In genomic region chr5:173763410-173763809, GRCh38 we compare ENCODE assay signal across 17 cellular contexts.
"Had no signal": no experiment of that assay in that cellular context is flagged by ENCODE, and none has a peak within 500 bp of the region (broad histone marks: within the 10 kb centered on the region; RNA-seq: fewer than 3 reads in every experiment).

No MANE protein-coding gene starts in this region.

- H3K4me3 Mint-ChIP-seq: activated naive CD4-positive, alpha-beta T cell treated with anti-CD3 and anti-CD28 coated beads for 36 hours; activated naive CD8-positive, alpha-beta T cell treated with anti-CD3 and anti-CD28 coated beads, Interleukin-2, amount 50 U/mL, for 24 hours; activated T-helper 17 cell treated with anti-CD3 and anti-CD28 coated beads, Interleukin-2, amount 50 U/mL, for 72 hours; stimulated activated effector memory CD8-positive, alpha-beta T cell treated with anti-CD3 and anti-CD28 coated beads, Interleukin-12 subunit alpha, Interleukin-12 subunit beta, amount 100 ng/mL, for 72 hours had no signal

- H3K36me3 Mint-ChIP-seq: stimulated activated effector memory CD8-positive, alpha-beta T cell treated with anti-CD3 and anti-CD28 coated beads, Interleukin-12 subunit alpha, Interleukin-12 subunit beta, amount 100 ng/mL, for 72 hours had no signal

- H3K27me3 ChIP-seq: cardiac muscle cell, dorsolateral prefrontal cortex, esophagus muscularis mucosa had no signal

- H3K4me3 ChIP-seq: cardiac muscle cell, dorsolateral prefrontal cortex, esophagus muscularis mucosa, tibial artery had no signal

- H3K27ac Mint-ChIP-seq: activated naive CD4-positive, alpha-beta T cell treated with anti-CD3 and anti-CD28 coated beads for 36 hours; activated naive CD8-positive, alpha-beta T cell treated with anti-CD3 and anti-CD28 coated beads, Interleukin-2, amount 50 U/mL, for 24 hours; activated T-helper 17 cell treated with anti-CD3 and anti-CD28 coated beads, Interleukin-2, amount 50 U/mL, for 72 hours; progenitor cell of endocrine pancreas; stimulated activated effector memory CD8-positive, alpha-beta T cell treated with anti-CD3 and anti-CD28 coated beads, Interleukin-12 subunit alpha, Interleukin-12 subunit beta, amount 100 ng/mL, for 72 hours had no signal

- H3K9ac ChIP-seq: SK-N-SH had no signal

- H3K9me3 ChIP-seq: esophagus muscularis mucosa, SK-N-SH, tibial artery had no signal

- H3K9me3 Mint-ChIP-seq: activated naive CD4-positive, alpha-beta T cell treated with anti-CD3 and anti-CD28 coated beads for 36 hours; activated naive CD8-positive, alpha-beta T cell treated with anti-CD3 and anti-CD28 coated beads, Interleukin-2, amount 50 U/mL, for 24 hours; activated T-helper 17 cell treated with anti-CD3 and anti-CD28 coated beads, Interleukin-2, amount 50 U/mL, for 72 hours; nephron progenitor cell; stimulated activated effector memory CD8-positive, alpha-beta T cell treated with anti-CD3 and anti-CD28 coated beads, Interleukin-12 subunit alpha, Interleukin-12 subunit beta, amount 100 ng/mL, for 72 hours had no signal

- H3K36me3 ChIP-seq: cardiac muscle cell, esophagus muscularis mucosa, tibial artery had no signal

- H3K4me1 Mint-ChIP-seq: activated naive CD8-positive, alpha-beta T cell treated with anti-CD3 and anti-CD28 coated beads, Interleukin-2, amount 50 U/mL, for 24 hours; activated T-helper 17 cell treated with anti-CD3 and anti-CD28 coated beads, Interleukin-2, amount 50 U/mL, for 72 hours had no signal

- DNase-seq: activated CD4-positive, alpha-beta T cell treated with anti-CD3 and anti-CD28 coated beads, Interleukin-2, amount 50 U/mL, for 48 hours; activated naive CD4-positive, alpha-beta T cell treated with anti-CD3 and anti-CD28 coated beads for 36 hours; activated naive CD8-positive, alpha-beta T cell treated with anti-CD3 and anti-CD28 coated beads, Interleukin-2, amount 50 U/mL, for 24 hours; dorsolateral prefrontal cortex; hippocampal formation; mesendoderm; nephron progenitor cell; occipital lobe; SK-N-SH; tibial artery had no signal

- H3K4me2 ChIP-seq: SK-N-SH had no signal

- H3K27ac ChIP-seq: cardiac muscle cell, tibial artery, VCaP had no signal

- ATAC-seq: activated naive CD8-positive, alpha-beta T cell treated with anti-CD3 and anti-CD28 coated beads, Interleukin-2, amount 50 U/mL, for 24 hours; activated T-helper 17 cell treated with anti-CD3 and anti-CD28 coated beads, Interleukin-2, amount 50 U/mL, for 72 hours; sciatic nerve; stimulated activated effector memory CD8-positive, alpha-beta T cell treated with anti-CD3 and anti-CD28 coated beads, Interleukin-12 subunit alpha, Interleukin-12 subunit beta, amount 100 ng/mL, for 72 hours had no signal
